ENCODE assay signal across 1 cellular context in genomic region chr4:158671915-158672806, GRCh38.
TF ChIP-seq lines count a peak whose summit lies in the region.

ETFDH (plus strand) TSS chr4:158672296; CDS start chr4:158672457, 161 bp downstream.

TF ChIP-seq in HepG2, 621 proteins besides CTCF, POLR2A, EP300 and RAD21 (continued from another document and continues in another):
- TF ChIP-seq FOXP4 (CRISPR knock-in tag; IDR thresholded peaks at IDR 0.05) (peak; percentile 58; the same call in 1 of the 2 replicates), NCOR1 (IDR thresholded peaks at IDR 0.05; ENCODE audit: borderline replicate concordance, low read length) (peak; percentile 73; the same call in 1 of the 2 replicates), CEBPG (CRISPR knock-in tag; IDR thresholded peaks at IDR 0.05) (peak; percentile 100), CERS6 (CRISPR knock-in tag; IDR thresholded peaks at IDR 0.05) (no peak), ZGPAT (CRISPR knock-in tag; IDR thresholded peaks at IDR 0.05) (peak; percentile 97), ZNF546 (CRISPR knock-in tag; conservative IDR thresholded peaks at IDR 0.05) (no peak), ZNF761 (CRISPR knock-in tag; conservative IDR thresholded peaks at IDR 0.05) (0 out of 2 replicates have a peak, but pooled peaks have one; percentile 73), ZSCAN31 (CRISPR knock-in tag; IDR thresholded peaks at IDR 0.05; ENCODE audit: low read depth) (peak; percentile 92), ZNF44 (CRISPR knock-in tag; IDR thresholded peaks at IDR 0.05) (0 out of 2 replicates have a peak, but pooled peaks have one; percentile 5), RXRB (CRISPR knock-in tag; IDR thresholded peaks at IDR 0.05; ENCODE audit: borderline replicate concordance) (peak; percentile 98), MIXL1 (CRISPR knock-in tag; IDR thresholded peaks at IDR 0.05) (peak; percentile 60), ZNF891 (CRISPR knock-in tag; IDR thresholded peaks at IDR 0.05) (peak; percentile 80), TEF (CRISPR knock-in tag; IDR thresholded peaks at IDR 0.05) (0 out of 2 replicates have a peak, but pooled peaks have one; percentile 25), PITX1 (CRISPR knock-in tag; IDR thresholded peaks at IDR 0.05) (peak; percentile 48; the same call in 1 of the 2 replicates), SALL1 (CRISPR knock-in tag; IDR thresholded peaks at IDR 0.05) (peak; percentile 92), HOMEZ (CRISPR knock-in tag; IDR thresholded peaks at IDR 0.05; ENCODE audit: low read depth) (peak; percentile 96), XRCC5 (optimal IDR thresholded peaks at IDR 0.05; ENCODE audit: low read length) (peak; percentile 98), SRSF1 (optimal IDR thresholded peaks at IDR 0.05; ENCODE audit: low read depth, low read length) (peak; percentile 86), ZBTB26 (CRISPR knock-in tag; IDR thresholded peaks at IDR 0.05; ENCODE audit: borderline replicate concordance) (peak; percentile 84; the same call in 1 of the 2 replicates), SALL2 (CRISPR knock-in tag; IDR thresholded peaks at IDR 0.05) (peak; percentile 79), TBX2 (CRISPR knock-in tag; IDR thresholded peaks at IDR 0.05; ENCODE audit: borderline replicate concordance) (peak; percentile 83; the same call in 1 of the 2 replicates), ATF7-NPFF (CRISPR knock-in tag; IDR thresholded peaks at IDR 0.05; ENCODE audit: low read depth) (peak; percentile 73), ZNF556 (CRISPR knock-in tag; IDR thresholded peaks at IDR 0.05; ENCODE audit: borderline replicate concordance) (peak; percentile 89), MTA1 (CRISPR knock-in tag; IDR thresholded peaks at IDR 0.05; ENCODE audit: borderline replicate concordance) (peak; percentile 38; the same call in 1 of the 2 replicates), DBP (CRISPR knock-in tag; IDR thresholded peaks at IDR 0.05; ENCODE audit: not compliant biosample characterization) (peak; percentile 5), RERE (CRISPR knock-in tag; IDR thresholded peaks at IDR 0.05; ENCODE audit: low read depth) (0 out of 2 replicates have a peak, but pooled peaks have one; percentile 35), NFYB (CRISPR knock-in tag; IDR thresholded peaks at IDR 0.05) (peak; percentile 88), ZNF720 (CRISPR knock-in tag; IDR thresholded peaks at IDR 0.05) (no peak), RXRA (CRISPR knock-in tag; IDR thresholded peaks at IDR 0.05) (peak; percentile 97), ZNF839 (CRISPR knock-in tag; IDR thresholded peaks at IDR 0.05; ENCODE audit: borderline replicate concordance) (0 out of 2 replicates have a peak, but pooled peaks have one; percentile 19), ZBTB25 (CRISPR knock-in tag; IDR thresholded peaks at IDR 0.05) (peak; percentile 87; the same call in 1 of the 2 replicates), GATAD1 (CRISPR knock-in tag; IDR thresholded peaks at IDR 0.05) (peak; percentile 94), SP5 (CRISPR knock-in tag; IDR thresholded peaks at IDR 0.05; ENCODE audit: borderline replicate concordance, low read depth) (peak; percentile 59; the same call in 1 of the 2 replicates), NFE2 (CRISPR knock-in tag; IDR thresholded peaks at IDR 0.05) (no peak), SP1 (IDR thresholded peaks at IDR 0.05) (no peak), SP1 (CRISPR knock-in tag; IDR thresholded peaks at IDR 0.05) (peak; percentile 44), IRF9 (CRISPR knock-in tag; IDR thresholded peaks at IDR 0.05; ENCODE audit: borderline replicate concordance) (0 out of 2 replicates have a peak, but pooled peaks have one; percentile 6), PATZ1 (CRISPR knock-in tag; IDR thresholded peaks at IDR 0.05) (peak; percentile 72)
